In the genomic region with DNA sequence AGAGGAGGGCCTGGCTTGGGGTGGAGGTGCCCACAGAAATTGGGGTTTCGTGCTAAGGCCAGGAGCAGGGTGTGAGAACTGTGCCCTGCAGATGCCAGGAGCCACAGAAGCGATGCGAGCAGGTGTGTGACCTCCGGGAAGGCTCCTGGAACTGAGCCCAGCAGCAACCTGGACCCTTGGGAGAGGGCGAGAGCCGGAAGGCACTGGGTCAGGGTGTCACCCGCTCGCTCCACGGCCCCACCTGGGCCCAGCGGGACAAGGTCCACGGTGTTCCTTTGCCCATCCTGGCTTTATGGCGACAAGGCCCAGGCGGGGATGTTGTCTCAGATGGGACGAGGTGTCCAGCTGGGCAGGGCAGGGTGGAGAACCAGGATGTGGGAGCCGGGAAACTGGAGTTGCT, we compare ENCODE assay signal across 1 cellular context.
TF ChIP-seq lines count a peak whose summit lies in the region.

No MANE protein-coding gene starts in this region.

TF ChIP-seq in A549, 52 proteins besides CTCF, POLR2A, EP300 and RAD21 (continued from another document):
- TF ChIP-seq, protein P1, sequence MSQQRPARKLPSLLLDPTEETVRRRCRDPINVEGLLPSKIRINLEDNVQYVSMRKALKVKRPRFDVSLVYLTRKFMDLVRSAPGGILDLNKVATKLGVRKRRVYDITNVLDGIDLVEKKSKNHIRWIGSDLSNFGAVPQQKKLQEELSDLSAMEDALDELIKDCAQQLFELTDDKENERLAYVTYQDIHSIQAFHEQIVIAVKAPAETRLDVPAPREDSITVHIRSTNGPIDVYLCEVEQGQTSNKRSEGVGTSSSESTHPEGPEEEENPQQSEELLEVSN (IDR thresholded peaks at IDR 0.05; ENCODE audit: borderline replicate concordance, low read depth) = no peak
- TF ChIP-seq, protein P2, sequence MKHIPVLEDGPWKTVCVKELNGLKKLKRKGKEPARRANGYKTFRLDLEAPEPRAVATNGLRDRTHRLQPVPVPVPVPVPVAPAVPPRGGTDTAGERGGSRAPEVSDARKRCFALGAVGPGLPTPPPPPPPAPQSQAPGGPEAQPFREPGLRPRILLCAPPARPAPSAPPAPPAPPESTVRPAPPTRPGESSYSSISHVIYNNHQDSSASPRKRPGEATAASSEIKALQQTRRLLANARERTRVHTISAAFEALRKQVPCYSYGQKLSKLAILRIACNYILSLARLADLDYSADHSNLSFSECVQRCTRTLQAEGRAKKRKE (CRISPR knock-in tag; IDR thresholded peaks at IDR 0.05; ENCODE audit: low read depth) = no peak
- no peak for TF ChIP-seq HOXB5 (CRISPR knock-in tag; IDR thresholded peaks at IDR 0.05)
- no peak for TF ChIP-seq POLR2AphosphoS2 (conservative IDR thresholded peaks at IDR 0.05; ENCODE audit: low read length)
- no peak for TF ChIP-seq BHLHE40 (IDR thresholded peaks at IDR 0.05; ENCODE audit: low read depth, low read length)
